ENCODE assay signal across 16 cellular contexts in the genomic region with DNA sequence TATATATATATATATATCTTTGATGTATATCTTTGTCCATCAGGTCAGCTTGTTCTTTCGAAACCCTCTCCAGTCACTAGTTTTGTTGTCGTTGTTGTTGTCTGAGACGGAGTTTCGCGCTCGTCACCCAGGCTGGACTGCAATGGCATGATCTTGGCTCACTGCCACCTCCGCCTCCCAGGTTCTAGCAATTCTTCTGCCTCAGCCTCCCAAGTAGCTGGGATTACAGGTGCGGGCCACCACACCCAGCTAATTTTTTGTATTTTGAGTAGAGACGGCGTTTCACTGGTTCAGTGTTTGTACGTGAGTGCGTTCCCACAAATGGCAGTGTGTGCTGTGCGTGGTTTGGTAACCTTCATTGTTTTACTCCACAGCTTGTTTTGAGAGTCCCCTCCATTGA. TPM values are rescaled to one million over a fixed set of nuclear protein-coding genes. Genes with fewer than 3 reads are reported as not detected.
DNase-seq lines count a peak whose midpoint lies in the region; ATAC-seq and TF ChIP-seq lines count a peak whose summit lies in the region.
"Had no signal": no experiment of that assay in that cellular context is flagged by ENCODE, and none has a peak within 500 bp of the region (broad histone marks: within the 10 kb centered on the region; RNA-seq: fewer than 3 reads in every experiment).

No MANE protein-coding gene starts in this region.

- no peaks in the 10 kb centered on the region for H3K27me3 Mint-ChIP-seq in activated B cell treated with CpG ODN at 0.5 μM for 24 hours
- no peaks in the 10 kb centered on the region for H3K27me3 Mint-ChIP-seq in stimulated activated memory B cell treated with anti-CD40 and anti-IgM and Interleukin-4, amounts not matched to agents 10 μg/mL and 1 μg/mL and 100 μg/mL, for 72 hours
- H3K27me3 Mint-ChIP-seq: activated naive CD8-positive, alpha-beta T cell; CD4-positive, alpha-beta memory T cell had no signal

- H3K9me3 ChIP-seq in iPS-20b (ENCODE audit: insufficient read depth, low read depth, low read length) (no peaks in the 10 kb centered on the region), MG63 (no peaks in the 10 kb centered on the region)
- H3K9me3 ChIP-seq: testis had no signal

- H3K27ac Mint-ChIP-seq in activated B cell treated with CpG ODN at 0.5 μM for 24 hours: peak overlapping the region; percentile 92
- H3K27ac Mint-ChIP-seq in stimulated activated memory B cell treated with anti-CD40 and anti-IgM and Interleukin-4, amounts not matched to agents 10 μg/mL and 1 μg/mL and 100 μg/mL, for 72 hours: peak overlapping the region; percentile 93
- H3K27ac Mint-ChIP-seq: activated naive CD8-positive, alpha-beta T cell; mesothelial cell of epicardium had no signal

- intact Hi-C loops in activated B cell treated with CpG ODN at 0.5 μM for 24 hours (cut with micrococcal nuclease): no loop called here

- ATAC-seq in activated B cell treated with CpG ODN at 0.5 μM for 24 hours (ENCODE audit: low read depth) (no peak), GM18870 (IDR thresholded peaks at IDR 0.05; ENCODE audit: unreplicated experiment) (no peak), HG02852 (IDR thresholded peaks at IDR 0.05; ENCODE audit: unreplicated experiment) (no peak)
- ATAC-seq in stimulated activated memory B cell treated with anti-CD40 and anti-IgM and Interleukin-4, amounts not matched to agents 10 μg/mL and 1 μg/mL and 100 μg/mL, for 72 hours: no peak

- TF ChIP-seq CTCF in HL-60 (IDR thresholded peaks at IDR 0.05; ENCODE audit: insufficient read depth, low read length) (no peak), activated B cell treated with CpG ODN at 0.5 μM for 24 hours (IDR thresholded peaks at IDR 0.05) (no peak)

- H3K36me3 Mint-ChIP-seq in activated B cell treated with CpG ODN at 0.5 μM for 24 hours (ENCODE audit: low read depth): no peaks in the 10 kb centered on the region
- H3K36me3 Mint-ChIP-seq in stimulated activated memory B cell treated with anti-CD40 and anti-IgM and Interleukin-4, amounts not matched to agents 10 μg/mL and 1 μg/mL and 100 μg/mL, for 72 hours: no peaks in the 10 kb centered on the region
- H3K36me3 Mint-ChIP-seq: activated naive CD8-positive, alpha-beta T cell; CD4-positive, alpha-beta memory T cell; mesothelial cell of epicardium had no signal

- H3K4me3 Mint-ChIP-seq in activated B cell treated with CpG ODN at 0.5 μM for 24 hours: peak overlapping the region; percentile 73
- H3K4me3 Mint-ChIP-seq in stimulated activated memory B cell treated with anti-CD40 and anti-IgM and Interleukin-4, amounts not matched to agents 10 μg/mL and 1 μg/mL and 100 μg/mL, for 72 hours: peak overlapping the region; percentile 59
- H3K4me3 Mint-ChIP-seq: activated naive CD8-positive, alpha-beta T cell; CD4-positive, alpha-beta memory T cell; HFFc6; mesothelial cell of epicardium had no signal

- H3K9ac ChIP-seq in iPS-20b (ENCODE audit: low read depth, low read length): no peak overlapping the region

- no peaks in the 10 kb centered on the region for H3K9me3 Mint-ChIP-seq in activated B cell treated with CpG ODN at 0.5 μM for 24 hours
- no peaks in the 10 kb centered on the region for H3K9me3 Mint-ChIP-seq in stimulated activated memory B cell treated with anti-CD40 and anti-IgM and Interleukin-4, amounts not matched to agents 10 μg/mL and 1 μg/mL and 100 μg/mL, for 72 hours
- H3K9me3 Mint-ChIP-seq: CD4-positive, alpha-beta memory T cell; HFFc6; mesothelial cell of epicardium had no signal

- DNase-seq in HL-60 (ENCODE audit: low read depth in 1 of 2, low spot score in 1 of 2): no peak
- DNase-seq in activated B cell treated with CpG ODN at 0.5 μM for 24 hours: no peak
- DNase-seq in activated CD4-positive, CD25-positive, alpha-beta regulatory T cell (lab: John Stamatoyannopoulos, UW): no peak
- DNase-seq in MG63: no peak
- DNase-seq: CD4-positive, alpha-beta memory T cell; central memory CD4-positive, alpha-beta T cell; HFFc6; stimulated activated CD4-positive, alpha-beta T cell treated with anti-CD3 and anti-CD28 coated beads, Interleukin-12 subunit alpha, Interleukin-12 subunit beta, amount 100 ng/mL, for 4 hours; testis had no signal

- peaks cover 9% of the 10 kb centered on the region; the same call in 1 of the 2 replicates for H3K4me1 ChIP-seq in iPS-20b (ENCODE audit: insufficient read depth, low read length)

- H3K4me1 Mint-ChIP-seq in activated B cell treated with CpG ODN at 0.5 μM for 24 hours: peaks cover 25% of the 10 kb centered on the region
- H3K4me1 Mint-ChIP-seq in stimulated activated memory B cell treated with anti-CD40 and anti-IgM and Interleukin-4, amounts not matched to agents 10 μg/mL and 1 μg/mL and 100 μg/mL, for 72 hours: peaks cover 22% of the 10 kb centered on the region
- H3K4me1 Mint-ChIP-seq: mesothelial cell of epicardium had no signal

- peak overlapping the region; percentile 84 for H3K27ac ChIP-seq in HL-60 (replicated peaks)
- H3K27ac ChIP-seq in iPS-20b (ENCODE audit: low read length): peak overlapping the region; percentile 11
- H3K27ac ChIP-seq: testis had no signal

- H3K4me3 ChIP-seq in HL-60 (replicated peaks; ENCODE audit: insufficient read depth, low read length) (no peak overlapping the region), iPS-20b (ENCODE audit: low read length) (no peak overlapping the region), MG63 (no peak overlapping the region)
- H3K4me3 ChIP-seq: testis had no signal

- CTCF ChIA-PET in activated B cell treated with CpG ODN at 0.5 μM for 24 hours (lab: Charles Lee): interaction anchor here (0.7 to 2.8 kb wide), 4 partner anchors 11 to 86 kb away, joined by 3 to 14 read pairs (median 4); no protein-coding TSS in a partner anchor

- H3K27me3 ChIP-seq in HL-60 (ENCODE audit: insufficient read depth, poor library complexity, severe bottlenecking): no peaks in the 10 kb centered on the region
- no peaks in the 10 kb centered on the region for H3K27me3 ChIP-seq in iPS-20b (ENCODE audit: insufficient read depth, low read length)
- no peaks in the 10 kb centered on the region; the same call in 1 of the 2 replicates for H3K27me3 ChIP-seq in MG63
- H3K27me3 ChIP-seq: testis had no signal

- H3K36me3 ChIP-seq in iPS-20b (ENCODE audit: insufficient read depth, low read depth, low read length): no peaks in the 10 kb centered on the region
- no peaks in the 10 kb centered on the region for H3K36me3 ChIP-seq in MG63

- POLR2A ChIA-PET in activated B cell treated with CpG ODN at 0.5 μM for 24 hours (lab: Charles Lee): interaction anchor here (0.6 to 3.6 kb wide), 13 partner anchors 9 to 86 kb away, joined by 3 to 36 read pairs (median 7); no protein-coding TSS in a partner anchor

RNA-seq across cellular contexts. Expression of a gene that starts 51.7 kb away (rescaled TPM):
- 0.31 TPM in 1 of 2 replicates, not detected in the other for total RNA-seq in activated B cell treated with CpG ODN at 0.5 μM for 24 hours
- not detected in 2 replicates for total RNA-seq in MG63 (2014; rRNA removed; shearing (Covaris generic); ENCODE audit: low replicate concordance)
- total RNA-seq: CD4-positive, alpha-beta memory T cell; HFFc6; HT1080 had no signal

RNA-seq across cellular contexts. Expression of a gene that starts 56.8 kb away (rescaled TPM):
- not detected in 2 replicates for total RNA-seq in activated B cell treated with CpG ODN at 0.5 μM for 24 hours
- total RNA-seq in MG63 (2014; rRNA removed; shearing (Covaris generic); ENCODE audit: low replicate concordance): not detected in 2 replicates
- total RNA-seq: CD4-positive, alpha-beta memory T cell; HFFc6; HT1080; mesothelial cell of epicardium had no signal
